ENCODE assay signal across 34 cellular contexts in the genomic region with DNA sequence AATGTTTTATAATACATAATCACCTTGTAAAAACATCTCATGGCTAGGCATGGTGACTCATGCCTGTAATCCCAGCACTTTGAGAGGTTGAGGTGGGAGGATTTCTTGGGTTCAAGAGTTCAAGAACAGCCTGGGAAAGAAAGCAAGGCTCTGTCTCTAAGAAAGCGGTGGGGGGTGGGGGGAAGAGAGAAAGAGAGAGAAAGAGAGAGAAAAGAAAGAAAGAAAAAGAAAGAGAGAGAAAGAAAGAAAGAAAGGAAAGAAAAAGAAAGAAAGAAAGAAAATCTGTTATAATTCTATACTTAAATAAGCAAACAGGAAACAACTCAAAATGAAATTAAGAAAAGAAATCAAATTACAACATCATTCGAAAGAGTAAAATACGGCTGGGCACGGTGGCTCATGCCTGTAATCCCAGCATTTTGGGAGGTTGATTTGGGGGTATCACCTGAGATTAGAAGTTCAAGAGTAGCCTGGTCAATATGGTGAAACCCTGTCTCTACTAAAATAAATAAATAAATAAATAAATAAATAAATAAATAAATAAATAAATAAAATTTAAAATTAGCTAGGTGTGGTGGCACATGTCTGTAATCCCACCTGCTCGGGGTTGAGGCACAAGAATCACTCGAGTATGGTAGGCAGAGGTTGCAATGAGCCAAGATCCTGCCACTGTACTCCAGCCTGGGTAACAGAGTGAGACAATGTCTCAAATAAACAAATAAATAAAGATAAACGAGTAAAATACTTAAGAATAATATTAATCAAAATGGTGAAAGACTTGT.
"Had no signal": no experiment of that assay in that cellular context is flagged by ENCODE, and none has a peak within 500 bp of the region (broad histone marks: within the 10 kb centered on the region; RNA-seq: fewer than 3 reads in every experiment).

No MANE protein-coding gene starts in this region.

- H3K9me3 ChIP-seq: adrenal gland, ascending aorta had no signal

- H3K4me3 ChIP-seq: adrenal gland, ascending aorta, cardiac muscle cell had no signal

- H3K4me1 ChIP-seq: adrenal gland, ascending aorta had no signal

- H3K36me3 ChIP-seq: adrenal gland, ascending aorta, cardiac muscle cell had no signal

- H3K27ac ChIP-seq: adrenal gland, ascending aorta, cardiac muscle cell, VCaP had no signal

- H3K27me3 ChIP-seq: ascending aorta, cardiac muscle cell had no signal

- FAIRE-seq: bronchial epithelial cell, TTC549 had no signal

- DNase-seq: activated B cell treated with CpG ODN at 0.5 μM for 24 hours; activated CD4-positive, alpha-beta memory T cell treated with anti-CD3 and anti-CD28 coated beads for 36 hours; activated CD4-positive, alpha-beta T cell treated with anti-CD3 and anti-CD28 coated beads for 4 hours; activated CD4-positive, alpha-beta T cell treated with anti-CD3 and anti-CD28 coated beads, Interleukin-2, amount 10 ng/mL, durations not matched to agents 24 days and 14 days; activated CD4-positive, alpha-beta T cell treated with anti-CD3 and anti-CD28 coated beads, Interleukin-2, amount 50 U/mL, for 1 hour; activated CD4-positive, alpha-beta T cell treated with anti-CD3 and anti-CD28 coated beads, Interleukin-2, amount 50 U/mL, for 4 hours; activated CD4-positive, CD25-positive, alpha-beta regulatory T cell treated with anti-CD3 and anti-CD28 coated beads, Interleukin-2, amount 50 U/mL, for 72 hours; activated CD8-positive, alpha-beta memory T cell treated with anti-CD3 and anti-CD28 coated beads, Interleukin-2, amount 50 U/mL, for 4 hours; activated CD8-positive, alpha-beta T cell treated with anti-CD3 and anti-CD28 coated beads for 36 hours; activated effector memory CD4-positive, alpha-beta T cell treated with anti-CD3 and anti-CD28 coated beads, Interleukin-2, amount 50 U/mL, for 16 hours; activated gamma-delta T cell treated with Interleukin-2 at 50 U/mL for 16 hours; activated naive CD4-positive, alpha-beta T cell; activated naive CD4-positive, alpha-beta T cell treated with anti-CD3 and anti-CD28 coated beads for 36 hours; activated naive CD4-positive, alpha-beta T cell treated with anti-CD3 and anti-CD28 coated beads, Interleukin-2, amount 50 U/mL, for 16 hours; activated naive CD8-positive, alpha-beta T cell treated with anti-CD3 and anti-CD28 coated beads for 36 hours; activated T-cell treated with anti-CD3 and anti-CD28 coated beads for 4 hours; activated T-cell treated with anti-CD3 and anti-CD28 coated beads, Interleukin-2, amount 50 U/mL, for 1 hour; activated T-cell treated with anti-CD3 and anti-CD28 coated beads, Interleukin-2, amount 50 U/mL, for 4 hours; activated T-cell treated with anti-CD3 and anti-CD28 coated beads, Interleukin-2, amount 50 U/mL, for 72 hours; adrenal gland; amygdala; anterior cingulate cortex; caudate nucleus; cerebellar nuclear complex; T-helper 1 cell; T-helper 2 cell; T-helper 9 cell had no signal

- ATAC-seq: activated CD8-positive, alpha-beta T cell treated with anti-CD3 and anti-CD28 coated beads for 36 hours; activated naive CD4-positive, alpha-beta T cell treated with anti-CD3 and anti-CD28 coated beads, Interleukin-2, amount 50 U/mL, for 72 hours; activated T-cell treated with anti-CD3 and anti-CD28 coated beads, Interleukin-2, amount 50 U/mL, for 4 hours; activated T-cell treated with anti-CD3 and anti-CD28 coated beads, Interleukin-2, amount 50 U/mL, for 72 hours; activated T-helper 17 cell treated with anti-CD3 and anti-CD28 coated beads, Interleukin-2, amount 50 U/mL, for 72 hours had no signal
